ENCODE assay signal across 8 cellular contexts in the genomic region with DNA sequence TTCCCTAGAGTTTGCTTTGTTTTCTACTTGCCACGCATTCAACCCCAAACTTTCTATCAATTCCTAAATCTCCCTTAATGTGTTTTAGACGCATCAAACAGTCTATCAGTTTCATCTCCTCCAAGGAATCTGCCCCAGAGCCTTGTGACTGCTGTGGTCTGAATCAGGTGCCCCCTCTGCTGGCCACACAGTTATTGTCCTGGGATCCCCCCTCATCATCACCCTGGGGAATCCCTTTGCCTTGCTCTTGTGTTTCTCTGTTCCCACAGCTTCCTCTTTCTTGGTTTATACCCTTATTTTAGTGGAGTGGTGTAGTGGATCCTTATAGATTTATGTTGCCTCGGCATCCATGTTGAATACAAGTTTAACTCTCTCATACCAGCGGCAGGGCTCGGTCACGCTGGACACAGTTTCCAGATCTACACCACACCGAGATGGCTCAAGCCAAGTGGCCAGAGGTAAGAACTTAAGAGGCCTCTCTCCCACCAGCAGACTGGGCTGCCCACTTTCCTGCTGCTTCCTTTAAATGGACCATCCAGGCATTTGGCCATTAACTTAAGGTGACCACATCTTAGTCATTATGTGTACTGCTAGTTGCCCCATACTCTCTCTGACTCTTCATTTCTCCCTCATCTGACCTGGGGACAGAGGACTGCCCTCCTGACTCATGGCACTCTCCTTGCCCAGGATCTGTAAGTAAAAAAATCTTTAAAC. TPM values are rescaled to one million over a fixed set of nuclear protein-coding genes. Genes with fewer than 3 reads are reported as not detected.
DNase-seq lines count a peak whose midpoint lies in the region; ATAC-seq, FAIRE-seq and TF ChIP-seq lines count a peak whose summit lies in the region.

No MANE protein-coding gene starts in this region.

- no peak for TF ChIP-seq EP300 in sigmoid colon (IDR thresholded peaks at IDR 0.05)

- no peaks in the 10 kb centered on the region for H3K36me3 Mint-ChIP-seq in activated T-cell treated with anti-CD3 and anti-CD28 coated beads, Interleukin-2, amount 50 U/mL, for 24 hours (ENCODE audit: low read depth)

- no peaks in the 10 kb centered on the region for H3K9me3 Mint-ChIP-seq in activated T-cell treated with anti-CD3 and anti-CD28 coated beads, Interleukin-2, amount 50 U/mL, for 24 hours

- no peak for TF ChIP-seq POLR2A in sigmoid colon (IDR thresholded peaks at IDR 0.05)

- FAIRE-seq in RCC 7860 (lab: Jason Lieb, UNC) (peak; percentile 69), frontal cortex (lab: Jason Lieb, UNC) (no peak)

- intact Hi-C loops in sigmoid colon (cut with DNase I) = loop anchor here (2.0 kb wide), 1 partner anchor 80 kb away; no protein-coding TSS in a partner anchor

- no peaks in the 10 kb centered on the region for H3K9me3 ChIP-seq in sigmoid colon

- H3K4me1 Mint-ChIP-seq in activated T-cell treated with anti-CD3 and anti-CD28 coated beads, Interleukin-2, amount 50 U/mL, for 24 hours (ENCODE audit: low read depth) = peaks cover 10% of the 10 kb centered on the region

- no peak overlapping the region for H3K4me3 ChIP-seq in sigmoid colon

- H3K27ac Mint-ChIP-seq in activated T-cell treated with anti-CD3 and anti-CD28 coated beads, Interleukin-2, amount 50 U/mL, for 24 hours = no peak overlapping the region

- H3K36me3 ChIP-seq in sigmoid colon = no peaks in the 10 kb centered on the region

- WGBS in sigmoid colon, 2 donors = 76 to 82% methylated on average over 7 of the region's 7 CpGs

- peak; percentile 16 to 55 (median 44) for TF ChIP-seq CTCF in sigmoid colon (IDR thresholded peaks at IDR 0.05)

- H3K27me3 ChIP-seq in sigmoid colon = no peaks in the 10 kb centered on the region

- peak; percentile 52 for DNase-seq in CMK (ENCODE audit: low read depth)
- DNase-seq in H4 (ENCODE audit: low spot score) = peak; percentile 13
- peak; percentile 67 for DNase-seq in RCC 7860 (ENCODE audit: low spot score)
- DNase-seq in activated T-cell treated with anti-CD3 and anti-CD28 coated beads, Interleukin-2, amount 50 U/mL, for 24 hours = peak; percentile 75
- DNase-seq in frontal cortex (ENCODE audit: low spot score in 2 of 2) = peak; percentile 43 to 54
- DNase-seq in sigmoid colon = no peak
- no peak for DNase-seq in cortex of kidney (lab: John Stamatoyannopoulos, UW)

- ATAC-seq in HG02852 (IDR thresholded peaks at IDR 0.05; ENCODE audit: unreplicated experiment) = no peak

- no peak overlapping the region for H3K4me3 Mint-ChIP-seq in activated T-cell treated with anti-CD3 and anti-CD28 coated beads, Interleukin-2, amount 50 U/mL, for 24 hours

- H3K27ac ChIP-seq in sigmoid colon = no peak overlapping the region

- H3K4me1 ChIP-seq in sigmoid colon = no peaks in the 10 kb centered on the region

- no peaks in the 10 kb centered on the region for H3K27me3 Mint-ChIP-seq in activated T-cell treated with anti-CD3 and anti-CD28 coated beads, Interleukin-2, amount 50 U/mL, for 24 hours

RNA-seq across cellular contexts. Expression of gene UPB1, which starts 8.2 kb away (rescaled TPM):
- not detected in 2 replicates for total RNA-seq in H4 (2014; rRNA removed; shearing (Covaris generic))
- 0.41 TPM for total RNA-seq in frontal cortex
- under 1 TPM in 2 of 4 donors, not detected in 2; 0.36 to 0.83 TPM for total RNA-seq in sigmoid colon
- polyA plus RNA-seq in sigmoid colon = under 1 TPM in 1 of 3 donors, not detected in 2; 0.28 TPM

RNA-seq across cellular contexts. Expression of gene GUCD1, which starts 51.6 kb away (rescaled TPM):
- total RNA-seq in H4 (2014; rRNA removed; shearing (Covaris generic)) = 42.2 and 72.2 TPM in 2 replicates
- total RNA-seq in frontal cortex = 35.1 TPM
- 10 to 100 TPM; 85.6 to 98.6 (median 89.4) TPM for total RNA-seq in sigmoid colon
- 100 to 1,000 TPM; 153 to 301 (median 160) TPM for polyA plus RNA-seq in sigmoid colon

RNA-seq across cellular contexts. Expression of gene SNRPD3, which starts 52.5 kb away (rescaled TPM):
- 194 and 261 TPM in 2 replicates for total RNA-seq in H4 (2014; rRNA removed; shearing (Covaris generic))
- total RNA-seq in frontal cortex = 140 TPM
- 100 to 1,000 TPM; 104 to 156 (median 133) TPM for total RNA-seq in sigmoid colon
- 100 to 1,000 TPM; 111 to 159 (median 146) TPM for polyA plus RNA-seq in sigmoid colon

Comparison
In these comparisons a context has a peak if more than half of its experiments do, and no peak if none do; other contexts are left out.
1. DNase-seq: peak in CMK (single experiment), H4 (single experiment), RCC 7860 (single experiment), activated T-cell treated with anti-CD3 and anti-CD28 coated beads, Interleukin-2, amount 50 U/mL, for 24 hours (single experiment) and frontal cortex (2 of 2); none in sigmoid colon (single experiment) and cortex of kidney (single experiment).